Comparison of ENCODE assay signal across 18 cellular contexts in the genomic region with DNA sequence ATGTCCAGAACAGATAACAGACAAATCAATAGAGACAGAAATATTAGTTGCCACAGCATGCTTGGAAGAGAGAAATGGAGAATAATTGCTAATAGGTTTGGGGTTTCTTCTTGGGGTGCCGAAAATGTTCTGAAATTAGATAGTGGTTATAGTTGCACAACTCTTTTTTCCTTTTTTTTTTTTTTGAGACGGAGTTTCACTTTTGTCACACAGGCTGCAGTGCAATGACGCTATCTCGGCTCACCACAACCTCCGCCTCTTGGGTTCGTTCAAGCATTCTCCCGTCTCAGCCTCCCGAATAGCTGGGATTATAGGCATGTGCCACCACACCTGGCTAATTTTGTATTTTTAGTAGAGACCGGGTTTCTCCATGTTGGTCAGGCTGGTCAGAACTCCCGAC.
DNase-seq lines count a peak whose midpoint lies in the region; ATAC-seq and TF ChIP-seq lines count a peak whose summit lies in the region.
"Had no signal": no experiment of that assay in that cellular context is flagged by ENCODE, and none has a peak within 500 bp of the region (broad histone marks: within the 10 kb centered on the region; RNA-seq: fewer than 3 reads in every experiment).

No MANE protein-coding gene starts in this region.

- no peak for TF ChIP-seq POLR2A in adrenal gland (IDR thresholded peaks at IDR 0.05)

- H3K4me1 ChIP-seq in adrenal gland (replicated peaks in 1 of 2): no peaks in the 10 kb centered on the region
- H3K4me1 ChIP-seq: foreskin keratinocyte had no signal

- peak; percentile 57 for ATAC-seq in activated CD8-positive, alpha-beta T cell treated with anti-CD3 and anti-CD28 coated beads, Interleukin-2, amount 10 ng/mL, durations not matched to agents 7 days and 5 days
- no peak for ATAC-seq in HG03342 (IDR thresholded peaks at IDR 0.05; ENCODE audit: unreplicated experiment)
- ATAC-seq: foreskin keratinocyte, HCT116 had no signal

- peaks cover 7% of the 10 kb centered on the region for H3K4me1 Mint-ChIP-seq in CD14-positive monocyte
- H3K4me1 Mint-ChIP-seq in activated CD8-positive, alpha-beta T cell treated with anti-CD3 and anti-CD28 coated beads, Interleukin-2, amount 10 ng/mL, durations not matched to agents 7 days and 5 days (ENCODE audit: low read depth): peaks cover 4% of the 10 kb centered on the region
- H3K4me1 Mint-ChIP-seq: nephron had no signal

- CTCF ChIA-PET in activated CD8-positive, alpha-beta T cell treated with anti-CD3 and anti-CD28 coated beads, Interleukin-2, amount 10 ng/mL, durations not matched to agents 7 days and 5 days (lab: Charles Lee): no interaction called here

- POLR2A ChIA-PET in activated CD8-positive, alpha-beta T cell treated with anti-CD3 and anti-CD28 coated beads, Interleukin-2, amount 10 ng/mL, durations not matched to agents 7 days and 5 days (lab: Charles Lee): no interaction called here

- no peak overlapping the region for H3K27ac ChIP-seq in adrenal gland
- H3K27ac ChIP-seq: dorsolateral prefrontal cortex, epithelial cell of prostate, foreskin keratinocyte had no signal

- H3K4me3 Mint-ChIP-seq in CD14-positive monocyte: peak overlapping the region; percentile 72 to 87
- H3K4me3 Mint-ChIP-seq in activated CD8-positive, alpha-beta T cell treated with anti-CD3 and anti-CD28 coated beads, Interleukin-2, amount 10 ng/mL, durations not matched to agents 7 days and 5 days: peak overlapping the region; percentile 37
- H3K4me3 Mint-ChIP-seq: nephron had no signal

- peak overlapping the region in 2 of 7 donors; percentile 3 to 78 for H3K27ac Mint-ChIP-seq in CD14-positive monocyte
- no peak overlapping the region for H3K27ac Mint-ChIP-seq in activated CD8-positive, alpha-beta T cell treated with anti-CD3 and anti-CD28 coated beads, Interleukin-2, amount 10 ng/mL, durations not matched to agents 7 days and 5 days
- H3K27ac Mint-ChIP-seq: nephron, progenitor cell of endocrine pancreas had no signal

- no peaks in the 10 kb centered on the region for H3K27me3 ChIP-seq in adrenal gland
- H3K27me3 ChIP-seq: foreskin keratinocyte had no signal

- H3K36me3 ChIP-seq in adrenal gland (replicated peaks in 1 of 2): no peaks in the 10 kb centered on the region

- WGBS in adrenal gland, 4 donors: 61 to 80% (median 65%) methylated on average over 10 of the region's 10 CpGs

- H3K27me3 Mint-ChIP-seq in CD14-positive monocyte (ENCODE audit: low read depth in 3 of 3): peaks cover 0 to 3% (median 2%) of the 10 kb centered on the region in 3 donors
- peaks cover 17% of the 10 kb centered on the region for H3K27me3 Mint-ChIP-seq in activated CD8-positive, alpha-beta T cell treated with anti-CD3 and anti-CD28 coated beads, Interleukin-2, amount 10 ng/mL, durations not matched to agents 7 days and 5 days (ENCODE audit: low read depth)
- H3K27me3 Mint-ChIP-seq: progenitor cell of endocrine pancreas had no signal

- TF ChIP-seq CTCF in CD14-positive monocyte (IDR thresholded peaks at IDR 0.05) (no peak), adrenal gland (IDR thresholded peaks at IDR 0.05) (no peak)

- intact Hi-C loops in CD14-positive monocyte (cut with micrococcal nuclease) (no loop called here), adrenal gland (cut with DNase I) (no loop called here)

- no peaks in the 10 kb centered on the region for H3K9me3 Mint-ChIP-seq in CD14-positive monocyte
- H3K9me3 Mint-ChIP-seq in activated CD8-positive, alpha-beta T cell treated with anti-CD3 and anti-CD28 coated beads, Interleukin-2, amount 10 ng/mL, durations not matched to agents 7 days and 5 days (ENCODE audit: insufficient read depth): no peaks in the 10 kb centered on the region
- H3K9me3 Mint-ChIP-seq: nephron had no signal

- DNase-seq in CD14-positive monocyte (ENCODE audit: low spot score) (no peak), CMK (ENCODE audit: low read depth) (peak; percentile 3), NOMO-1 treated with dmso at 0.1 percent for 144 hours (lab: John Stamatoyannopoulos, UW; ENCODE audit: unreplicated experiment) (peak; percentile 62), adrenal gland (no peak), NAMALWA (ENCODE audit: low spot score) (no peak)
- peak; percentile 44 for DNase-seq in activated CD8-positive, alpha-beta T cell treated with anti-CD3 and anti-CD28 coated beads, Interleukin-2, amount 10 ng/mL, durations not matched to agents 7 days and 5 days
- DNase-seq: dorsolateral prefrontal cortex, foreskin keratinocyte, GDM1, mesendoderm, NCI-H146, Right ventricle myocardium superior, small intestine had no signal

- no peak overlapping the region for H3K4me3 ChIP-seq in adrenal gland
- H3K4me3 ChIP-seq: dorsolateral prefrontal cortex had no signal

- no peaks in the 10 kb centered on the region for H3K36me3 Mint-ChIP-seq in CD14-positive monocyte
- no peaks in the 10 kb centered on the region for H3K36me3 Mint-ChIP-seq in activated CD8-positive, alpha-beta T cell treated with anti-CD3 and anti-CD28 coated beads, Interleukin-2, amount 10 ng/mL, durations not matched to agents 7 days and 5 days (ENCODE audit: low read depth)

- no peaks in the 10 kb centered on the region for H3K9me3 ChIP-seq in adrenal gland (replicated peaks in 1 of 3)

Comparison
In these comparisons a context has a peak if more than half of its experiments do, and no peak if none do; other contexts are left out.
1. DNase-seq: peak in CMK (single experiment), NOMO-1 treated with dmso at 0.1 percent for 144 hours (single experiment) and activated CD8-positive, alpha-beta T cell treated with anti-CD3 and anti-CD28 coated beads, Interleukin-2, amount 10 ng/mL, durations not matched to agents 7 days and 5 days (single experiment); none in CD14-positive monocyte (single experiment), adrenal gland (0 of 7) and NAMALWA (single experiment).